Comparison of ENCODE assay signal across 1 cellular context in genomic region chr6:143569035-143569434, GRCh38.
TF ChIP-seq lines count a peak whose summit lies in the region.

No MANE protein-coding gene starts in this region.

TF ChIP-seq in H1, 55 proteins besides CTCF, POLR2A, EP300 and RAD21:
- no peak for TF ChIP-seq BRCA1 (IDR thresholded peaks at IDR 0.05; ENCODE audit: low read depth, low read length)
- TF ChIP-seq SIX5 (IDR thresholded peaks at IDR 0.05; ENCODE audit: low read depth, low read length): no peak
TF ChIP-seq in H1: peak in this region for 0.
